ENCODE assay signal across 16 cellular contexts in genomic region chr6:163773646-163774045, GRCh38.
A peak's percentile ranks its signal among the peaks of the same experiment; 100 is the strongest.
DNase-seq lines count a peak whose midpoint lies in the region; FAIRE-seq and TF ChIP-seq lines count a peak whose summit lies in the region.
"Had no signal": no experiment of that assay in that cellular context is flagged by ENCODE, and none has a peak within 500 bp of the region (broad histone marks: within the 10 kb centered on the region; RNA-seq: fewer than 3 reads in every experiment).

No MANE protein-coding gene starts in this region.

- no peak overlapping the region for H3K4me3 Mint-ChIP-seq in activated T-helper 1 cell treated with anti-CD3 and anti-CD28 coated beads, Interleukin-12 subunit alpha, Interleukin-12 subunit beta, Interleukin-2, Interleukin-4 antibody, amounts not matched to agents 30 ng/mL and 10 ng/mL and 1 ng/mL, durations not matched to agents 14 hours and 24 hours and 36 hours
- H3K4me3 Mint-ChIP-seq: B cell; CD4-positive, alpha-beta T cell; GM23338 had no signal

- no peak overlapping the region for H3K23ac ChIP-seq in mesendoderm (ENCODE audit: low read length)

- H3K27me3 ChIP-seq in bronchial epithelial cell (ENCODE audit: control insufficient read depth, insufficient read depth, low read length) (no peaks in the 10 kb centered on the region), HAP-1 (ENCODE audit: low read depth) (no peaks in the 10 kb centered on the region), mesendoderm (ENCODE audit: insufficient read depth, low read length, poor library complexity) (no peaks in the 10 kb centered on the region)

- no peaks in the 10 kb centered on the region for H3K4me1 ChIP-seq in HAP-1
- H3K4me1 ChIP-seq in mesendoderm (ENCODE audit: control insufficient read depth, low read depth, low read length): no peaks in the 10 kb centered on the region

- H2BK5ac ChIP-seq in mesendoderm (ENCODE audit: low read length): no peak overlapping the region

- no peak overlapping the region for H3K18ac ChIP-seq in mesendoderm (ENCODE audit: low read length)

- no peak overlapping the region for H3K9ac ChIP-seq in mesendoderm (ENCODE audit: low read length)

- no peaks in the 10 kb centered on the region for H3K9me3 Mint-ChIP-seq in activated T-helper 1 cell treated with anti-CD3 and anti-CD28 coated beads, Interleukin-12 subunit alpha, Interleukin-12 subunit beta, Interleukin-2, Interleukin-4 antibody, amounts not matched to agents 30 ng/mL and 10 ng/mL and 1 ng/mL, durations not matched to agents 14 hours and 24 hours and 36 hours
- H3K9me3 Mint-ChIP-seq: CD4-positive, alpha-beta T cell; GM23338 had no signal

- H3K4me1 Mint-ChIP-seq in activated T-helper 1 cell treated with anti-CD3 and anti-CD28 coated beads, Interleukin-12 subunit alpha, Interleukin-12 subunit beta, Interleukin-2, Interleukin-4 antibody, amounts not matched to agents 30 ng/mL and 10 ng/mL and 1 ng/mL, durations not matched to agents 14 hours and 24 hours and 36 hours (ENCODE audit: low read depth): no peaks in the 10 kb centered on the region
- H3K4me1 Mint-ChIP-seq: B cell, GM23338 had no signal

- DNase-seq in NCI-H345 (lab: John Stamatoyannopoulos, UW) (peak; percentile 32), NCI-H345 treated with DMSO at 0.1 percent for 48 hours (lab: John Stamatoyannopoulos, UW; ENCODE audit: unreplicated experiment) (no peak), NCI-H69 (lab: John Stamatoyannopoulos, UW) (peak; percentile 62), bronchial epithelial cell (ENCODE audit: low read depth) (peak; percentile 58), HAP-1 (ENCODE audit: low spot score in 2 of 2) (no peak), mesendoderm (no peak)
- no peak for DNase-seq in activated T-helper 1 cell treated with anti-CD3 and anti-CD28 coated beads, Interleukin-12 subunit alpha, Interleukin-12 subunit beta, Interleukin-2, Interleukin-4 antibody, amounts not matched to agents 30 ng/mL and 10 ng/mL and 1 ng/mL, durations not matched to agents 14 hours and 24 hours and 36 hours (ENCODE audit: low spot score)
- DNase-seq: 8988T; C1 segment of cervical spinal cord; CD4-positive, alpha-beta T cell; H7 had no signal

- in situ Hi-C loops in HAP-1 (cut with MboI; ENCODE audit: low sequenced_read_pairs): no loop called here

- no peaks in the 10 kb centered on the region for H3K9me3 ChIP-seq in HAP-1

- no peak overlapping the region for H3K4me3 ChIP-seq in bronchial epithelial cell (ENCODE audit: low read depth, low read length)
- no peak overlapping the region for H3K4me3 ChIP-seq in HAP-1
- no peak overlapping the region for H3K4me3 ChIP-seq in mesendoderm (ENCODE audit: low read length)
- H3K4me3 ChIP-seq: GM23338 had no signal

- FAIRE-seq in bronchial epithelial cell (lab: Jason Lieb, UNC): no peak
- FAIRE-seq: D721Med, GM18507 had no signal

- H2BK120ac ChIP-seq in mesendoderm (ENCODE audit: low read depth, low read length): no peak overlapping the region

- peaks cover 13% of the 10 kb centered on the region for H3K27me3 Mint-ChIP-seq in activated T-helper 1 cell treated with anti-CD3 and anti-CD28 coated beads, Interleukin-12 subunit alpha, Interleukin-12 subunit beta, Interleukin-2, Interleukin-4 antibody, amounts not matched to agents 30 ng/mL and 10 ng/mL and 1 ng/mL, durations not matched to agents 14 hours and 24 hours and 36 hours (ENCODE audit: insufficient read depth)
- H3K27me3 Mint-ChIP-seq: IgD-negative memory B cell had no signal

- H3K4ac ChIP-seq in mesendoderm (ENCODE audit: low read depth, low read length): no peak overlapping the region

- H3K4me2 ChIP-seq in mesendoderm (ENCODE audit: low read length): no peak overlapping the region
- H3K4me2 ChIP-seq: GM23338 had no signal

- no peak overlapping the region for H4K5ac ChIP-seq in mesendoderm (ENCODE audit: low read length)

- no peak overlapping the region for H4K8ac ChIP-seq in mesendoderm (ENCODE audit: low read depth, low read length)

- H2AK5ac ChIP-seq in mesendoderm (ENCODE audit: low read length): no peak overlapping the region

- H3K79me1 ChIP-seq in mesendoderm (ENCODE audit: low read length): no peaks in the 10 kb centered on the region

- no peak overlapping the region for H3K56ac ChIP-seq in mesendoderm (ENCODE audit: low read length)

- H3K27ac ChIP-seq in mesendoderm (ENCODE audit: low read depth, low read length): no peak overlapping the region

- no peak for TF ChIP-seq CTCF in bronchial epithelial cell (IDR thresholded peaks at IDR 0.05; ENCODE audit: insufficient read depth, low read length, severe bottlenecking)

- no peak overlapping the region for H2BK15ac ChIP-seq in mesendoderm (replicated peaks; ENCODE audit: low read depth)

- no peaks in the 10 kb centered on the region for H3K79me2 ChIP-seq in mesendoderm (ENCODE audit: control insufficient read depth, insufficient read depth, low read length)

- no peaks in the 10 kb centered on the region for H3K36me3 Mint-ChIP-seq in activated T-helper 1 cell treated with anti-CD3 and anti-CD28 coated beads, Interleukin-12 subunit alpha, Interleukin-12 subunit beta, Interleukin-2, Interleukin-4 antibody, amounts not matched to agents 30 ng/mL and 10 ng/mL and 1 ng/mL, durations not matched to agents 14 hours and 24 hours and 36 hours (ENCODE audit: low read depth)
- H3K36me3 Mint-ChIP-seq: IgD-negative memory B cell had no signal

- WGBS in mesendoderm (ENCODE audit: extremely low coverage, insufficient coverage, low lambda C conversion rate): no CpG with 5 or more reads among the region's 4 CpGs

- no peaks in the 10 kb centered on the region for H3K36me3 ChIP-seq in bronchial epithelial cell (ENCODE audit: control insufficient read depth, insufficient read depth, low read length)
- H3K36me3 ChIP-seq in HAP-1 (replicated peaks): no peaks in the 10 kb centered on the region
- H3K36me3 ChIP-seq in mesendoderm (ENCODE audit: control insufficient read depth, insufficient read depth, low read length): no peaks in the 10 kb centered on the region

- no peak overlapping the region for H3K27ac Mint-ChIP-seq in activated T-helper 1 cell treated with anti-CD3 and anti-CD28 coated beads, Interleukin-12 subunit alpha, Interleukin-12 subunit beta, Interleukin-2, Interleukin-4 antibody, amounts not matched to agents 30 ng/mL and 10 ng/mL and 1 ng/mL, durations not matched to agents 14 hours and 24 hours and 36 hours
- H3K27ac Mint-ChIP-seq: B cell; CD4-positive, alpha-beta T cell; GM23338; IgD-negative memory B cell had no signal

- intact Hi-C loops in activated T-helper 1 cell treated with anti-CD3 and anti-CD28 coated beads, Interleukin-12 subunit alpha, Interleukin-12 subunit beta, Interleukin-2, Interleukin-4 antibody, amounts not matched to agents 30 ng/mL and 10 ng/mL and 1 ng/mL, durations not matched to agents 14 hours and 24 hours and 36 hours (cut with micrococcal nuclease): no loop called here

Comparison
In these comparisons a context has a peak if more than half of its experiments do, and no peak if none do; other contexts are left out.
1. DNase-seq: peak in NCI-H345 (single experiment), NCI-H69 (single experiment) and bronchial epithelial cell (single experiment); none in NCI-H345 treated with DMSO at 0.1 percent for 48 hours (single experiment), HAP-1 (0 of 2), mesendoderm (single experiment) and activated T-helper 1 cell treated with anti-CD3 and anti-CD28 coated beads, Interleukin-12 subunit alpha, Interleukin-12 subunit beta, Interleukin-2, Interleukin-4 antibody, amounts not matched to agents 30 ng/mL and 10 ng/mL and 1 ng/mL, durations not matched to agents 14 hours and 24 hours and 36 hours (single experiment).